Comparison of ENCODE assay signal across 1 cellular context in the genomic region with DNA sequence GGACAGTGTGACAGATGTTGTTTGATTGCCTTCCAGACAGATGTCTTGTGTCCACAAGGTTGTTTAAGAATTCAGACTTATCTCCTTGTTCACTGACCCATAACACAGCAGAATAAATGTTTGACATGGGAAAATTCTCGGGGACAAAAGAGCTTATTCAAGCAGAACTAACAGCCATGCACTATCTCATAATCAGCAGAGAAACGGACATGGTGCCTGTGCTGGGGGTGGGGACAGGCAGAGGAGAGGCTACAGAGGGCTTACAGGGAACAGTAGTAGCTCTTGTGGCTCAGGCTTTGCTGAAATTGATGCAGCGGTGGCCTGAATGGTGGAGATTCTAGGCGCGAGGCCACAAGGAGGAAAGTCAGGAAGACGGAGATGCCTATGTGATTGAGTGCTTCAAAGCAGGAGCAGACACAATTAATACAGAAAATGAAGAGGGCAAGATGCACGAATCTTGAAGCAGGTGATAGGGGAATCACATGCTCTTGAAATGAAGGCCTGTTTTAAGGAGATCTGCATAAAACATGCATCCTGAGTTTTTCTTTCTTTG.
TF ChIP-seq lines count a peak whose summit lies in the region.

No MANE protein-coding gene starts in this region.

TF ChIP-seq in GM12878, 131 proteins besides CTCF, POLR2A, EP300 and RAD21 (continued from another document):
- TF ChIP-seq RUNX3 (IDR thresholded peaks at IDR 0.05; ENCODE audit: low read length) (0 out of 2 replicates have a peak, but pooled peaks have one; percentile 4), BHLHE40 (IDR thresholded peaks at IDR 0.05; ENCODE audit: borderline replicate concordance in 1 of 2, low read depth in 2 of 2, low read length in 1 of 2) (peak; percentile 41 to 53; a peak in 1 of 4 replicates)
- TF ChIP-seq, protein P1, sequence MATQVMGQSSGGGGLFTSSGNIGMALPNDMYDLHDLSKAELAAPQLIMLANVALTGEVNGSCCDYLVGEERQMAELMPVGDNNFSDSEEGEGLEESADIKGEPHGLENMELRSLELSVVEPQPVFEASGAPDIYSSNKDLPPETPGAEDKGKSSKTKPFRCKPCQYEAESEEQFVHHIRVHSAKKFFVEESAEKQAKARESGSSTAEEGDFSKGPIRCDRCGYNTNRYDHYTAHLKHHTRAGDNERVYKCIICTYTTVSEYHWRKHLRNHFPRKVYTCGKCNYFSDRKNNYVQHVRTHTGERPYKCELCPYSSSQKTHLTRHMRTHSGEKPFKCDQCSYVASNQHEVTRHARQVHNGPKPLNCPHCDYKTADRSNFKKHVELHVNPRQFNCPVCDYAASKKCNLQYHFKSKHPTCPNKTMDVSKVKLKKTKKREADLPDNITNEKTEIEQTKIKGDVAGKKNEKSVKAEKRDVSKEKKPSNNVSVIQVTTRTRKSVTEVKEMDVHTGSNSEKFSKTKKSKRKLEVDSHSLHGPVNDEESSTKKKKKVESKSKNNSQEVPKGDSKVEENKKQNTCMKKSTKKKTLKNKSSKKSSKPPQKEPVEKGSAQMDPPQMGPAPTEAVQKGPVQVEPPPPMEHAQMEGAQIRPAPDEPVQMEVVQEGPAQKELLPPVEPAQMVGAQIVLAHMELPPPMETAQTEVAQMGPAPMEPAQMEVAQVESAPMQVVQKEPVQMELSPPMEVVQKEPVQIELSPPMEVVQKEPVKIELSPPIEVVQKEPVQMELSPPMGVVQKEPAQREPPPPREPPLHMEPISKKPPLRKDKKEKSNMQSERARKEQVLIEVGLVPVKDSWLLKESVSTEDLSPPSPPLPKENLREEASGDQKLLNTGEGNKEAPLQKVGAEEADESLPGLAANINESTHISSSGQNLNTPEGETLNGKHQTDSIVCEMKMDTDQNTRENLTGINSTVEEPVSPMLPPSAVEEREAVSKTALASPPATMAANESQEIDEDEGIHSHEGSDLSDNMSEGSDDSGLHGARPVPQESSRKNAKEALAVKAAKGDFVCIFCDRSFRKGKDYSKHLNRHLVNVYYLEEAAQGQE (IDR thresholded peaks at IDR 0.05; ENCODE audit: low read depth, low read length), result no peak
- TF ChIP-seq, protein P2, sequence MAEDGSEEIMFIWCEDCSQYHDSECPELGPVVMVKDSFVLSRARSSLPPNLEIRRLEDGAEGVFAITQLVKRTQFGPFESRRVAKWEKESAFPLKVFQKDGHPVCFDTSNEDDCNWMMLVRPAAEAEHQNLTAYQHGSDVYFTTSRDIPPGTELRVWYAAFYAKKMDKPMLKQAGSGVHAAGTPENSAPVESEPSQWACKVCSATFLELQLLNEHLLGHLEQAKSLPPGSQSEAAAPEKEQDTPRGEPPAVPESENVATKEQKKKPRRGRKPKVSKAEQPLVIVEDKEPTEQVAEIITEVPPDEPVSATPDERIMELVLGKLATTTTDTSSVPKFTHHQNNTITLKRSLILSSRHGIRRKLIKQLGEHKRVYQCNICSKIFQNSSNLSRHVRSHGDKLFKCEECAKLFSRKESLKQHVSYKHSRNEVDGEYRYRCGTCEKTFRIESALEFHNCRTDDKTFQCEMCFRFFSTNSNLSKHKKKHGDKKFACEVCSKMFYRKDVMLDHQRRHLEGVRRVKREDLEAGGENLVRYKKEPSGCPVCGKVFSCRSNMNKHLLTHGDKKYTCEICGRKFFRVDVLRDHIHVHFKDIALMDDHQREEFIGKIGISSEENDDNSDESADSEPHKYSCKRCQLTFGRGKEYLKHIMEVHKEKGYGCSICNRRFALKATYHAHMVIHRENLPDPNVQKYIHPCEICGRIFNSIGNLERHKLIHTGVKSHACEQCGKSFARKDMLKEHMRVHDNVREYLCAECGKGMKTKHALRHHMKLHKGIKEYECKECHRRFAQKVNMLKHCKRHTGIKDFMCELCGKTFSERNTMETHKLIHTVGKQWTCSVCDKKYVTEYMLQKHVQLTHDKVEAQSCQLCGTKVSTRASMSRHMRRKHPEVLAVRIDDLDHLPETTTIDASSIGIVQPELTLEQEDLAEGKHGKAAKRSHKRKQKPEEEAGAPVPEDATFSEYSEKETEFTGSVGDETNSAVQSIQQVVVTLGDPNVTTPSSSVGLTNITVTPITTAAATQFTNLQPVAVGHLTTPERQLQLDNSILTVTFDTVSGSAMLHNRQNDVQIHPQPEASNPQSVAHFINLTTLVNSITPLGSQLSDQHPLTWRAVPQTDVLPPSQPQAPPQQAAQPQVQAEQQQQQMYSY (CRISPR knock-in tag; IDR thresholded peaks at IDR 0.05), result no peak
